8 cellular contexts compared by ENCODE assay signal in genomic region chr21:14382835-14383595, GRCh38. TPM values are rescaled to one million over a fixed set of nuclear protein-coding genes. Genes with fewer than 3 reads are reported as not detected.
DNase-seq lines count a peak whose midpoint lies in the region; ATAC-seq, FAIRE-seq and TF ChIP-seq lines count a peak whose summit lies in the region.

A gene with protein sequence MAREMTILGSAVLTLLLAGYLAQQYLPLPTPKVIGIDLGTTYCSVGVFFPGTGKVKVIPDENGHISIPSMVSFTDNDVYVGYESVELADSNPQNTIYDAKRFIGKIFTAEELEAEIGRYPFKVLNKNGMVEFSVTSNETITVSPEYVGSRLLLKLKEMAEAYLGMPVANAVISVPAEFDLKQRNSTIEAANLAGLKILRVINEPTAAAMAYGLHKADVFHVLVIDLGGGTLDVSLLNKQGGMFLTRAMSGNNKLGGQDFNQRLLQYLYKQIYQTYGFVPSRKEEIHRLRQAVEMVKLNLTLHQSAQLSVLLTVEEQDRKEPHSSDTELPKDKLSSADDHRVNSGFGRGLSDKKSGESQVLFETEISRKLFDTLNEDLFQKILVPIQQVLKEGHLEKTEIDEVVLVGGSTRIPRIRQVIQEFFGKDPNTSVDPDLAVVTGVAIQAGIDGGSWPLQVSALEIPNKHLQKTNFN (minus strand): TSS chr21:14383146. CDS start chr21:14383119, 27 bp downstream.

- peak within 1 kb of the TSS; percentile 98 for H3K27ac Mint-ChIP-seq in activated CD4-positive, alpha-beta T cell treated with anti-CD3 and anti-CD28 coated beads for 36 hours

- POLR2A ChIA-PET in activated CD4-positive, alpha-beta T cell treated with anti-CD3 and anti-CD28 coated beads for 36 hours (lab: Charles Lee) = interaction anchor here (0.6 to 1.5 kb wide), 3 partner anchors 70 to 380 kb away, joined by 3 to 9 read pairs (median 4); no protein-coding TSS in a partner anchor

- H3K4me3 Mint-ChIP-seq in activated CD4-positive, alpha-beta T cell treated with anti-CD3 and anti-CD28 coated beads for 36 hours = peak within 1 kb of the TSS; percentile 90

- H3K4me1 ChIP-seq in kidney (ENCODE audit: control insufficient read depth in 1 of 2, insufficient read depth in 1 of 2, low read depth in 1 of 2, low read length in 2 of 2) = no peaks in the 10 kb centered on the region

- H3K36me3 ChIP-seq in kidney (ENCODE audit: control insufficient read depth in 1 of 2, insufficient read depth in 2 of 2, low read length in 2 of 2) = peaks cover 0 to 2% of the 10 kb centered on the region in 2 donors

- TF ChIP-seq POLR2A in GM19099 (IDR thresholded peaks at IDR 0.05; ENCODE audit: extremely low read depth, insufficient read length, low read depth) = peak; percentile 71

- no peaks in the 10 kb centered on the region for H3K27me3 Mint-ChIP-seq in activated CD4-positive, alpha-beta T cell treated with anti-CD3 and anti-CD28 coated beads for 36 hours

- H3K9ac ChIP-seq in kidney (ENCODE audit: low read length in 2 of 2) = peak within 1 kb of the TSS; percentile 80 to 87

- H3K27ac ChIP-seq in kidney (ENCODE audit: low read depth in 2 of 2, low read length in 2 of 2) = peak within 1 kb of the TSS; percentile 76 to 81

- H3K4me1 Mint-ChIP-seq in activated CD4-positive, alpha-beta T cell treated with anti-CD3 and anti-CD28 coated beads for 36 hours = peaks cover 29% of the 10 kb centered on the region

- peaks cover 17% of the 10 kb centered on the region for H3K36me3 Mint-ChIP-seq in activated CD4-positive, alpha-beta T cell treated with anti-CD3 and anti-CD28 coated beads for 36 hours (ENCODE audit: low read depth)

- peak; percentile 99 for FAIRE-seq in kidney (lab: Jason Lieb, UNC)

- H3K9me3 Mint-ChIP-seq in activated CD4-positive, alpha-beta T cell treated with anti-CD3 and anti-CD28 coated beads for 36 hours (ENCODE audit: low read depth) = no peaks in the 10 kb centered on the region

- no peak for TF ChIP-seq CTCF in choroid plexus epithelial cell (conservative IDR thresholded peaks at IDR 0.05; ENCODE audit: low read depth, low read length)
- no peak for TF ChIP-seq CTCF in kidney (IDR thresholded peaks at IDR 0.05; ENCODE audit: borderline replicate concordance, extremely low read depth, insufficient read depth)

- no peaks in the 10 kb centered on the region for H3K9me3 ChIP-seq in kidney (ENCODE audit: control insufficient read depth in 1 of 2, low read length in 2 of 2)

- CTCF ChIA-PET in activated CD4-positive, alpha-beta T cell treated with anti-CD3 and anti-CD28 coated beads for 36 hours (lab: Charles Lee) = interaction anchor here (0.6 to 1.8 kb wide), 5 partner anchors 10 to 360 kb away, joined by 3 to 6 read pairs (median 3); no protein-coding TSS in a partner anchor

- intact Hi-C loops in activated CD4-positive, alpha-beta T cell treated with anti-CD3 and anti-CD28 coated beads for 36 hours (cut with DNase I, micrococcal nuclease) = loop anchor here (1.0 to 10.0 kb wide), 13 partner anchors 102 to 1814 kb away; partner anchors contain the start of genes NRIP1 (in 2 of the 2), SAMSN1 (in 2 of the 2) and RBM11 (in 1 of the 2)
- intact Hi-C loops in kidney (cut with DNase I) = no loop called here

- H3K4me3 ChIP-seq in choroid plexus epithelial cell (ENCODE audit: low read depth, low read length) = peak within 1 kb of the TSS; percentile 97
- H3K4me3 ChIP-seq in kidney (ENCODE audit: low read length in 2 of 2) = peak within 1 kb of the TSS; percentile 79 to 96

- peak; percentile 98 for ATAC-seq in HG03432 (IDR thresholded peaks at IDR 0.05; ENCODE audit: unreplicated experiment)
- ATAC-seq in activated CD4-positive, alpha-beta T cell treated with anti-CD3 and anti-CD28 coated beads for 36 hours = peak; percentile 97

- peak; percentile 99 for DNase-seq in AML-193 (lab: John Stamatoyannopoulos, UW)
- DNase-seq in NCI-H510A (lab: John Stamatoyannopoulos, UW) = peak; percentile 95
- peak; percentile 99 for DNase-seq in activated CD4-positive, alpha-beta T cell treated with anti-CD3 and anti-CD28 coated beads for 36 hours
- peak; percentile 100 for DNase-seq in choroid plexus epithelial cell (ENCODE audit: low read depth)
- DNase-seq in kidney = peak; percentile 100
- peak; percentile 99 for DNase-seq in stimulated activated CD4-positive, alpha-beta T cell treated with anti-CD3 and anti-CD28 coated beads, Interleukin-15, amount 100 ng/mL, for 24 hours

RNA-seq across cellular contexts. Expression of the gene that starts here (rescaled TPM):
- total RNA-seq in activated CD4-positive, alpha-beta T cell treated with anti-CD3 and anti-CD28 coated beads for 36 hours = 10 to 100 TPM; 29.5 to 50.2 TPM
- 30.8 TPM for total RNA-seq in kidney
- 7.9 TPM for polyA plus RNA-seq in kidney (ENCODE audit: insufficient read depth, low read depth, low replicate concordance)

Comparison
In these comparisons a context has a peak if more than half of its experiments do, and no peak if none do; other contexts are left out.
1. Peak in every context shown above with its lines: DNase-seq, ATAC-seq, H3K4me3 ChIP-seq and H3K27ac ChIP-seq.